1 cellular context compared by ENCODE assay signal in genomic region chr1:230066466-230067404, GRCh38.
TF ChIP-seq lines count a peak whose summit lies in the region.

GALNT2 (plus strand) TSS chr1:230067238; CDS start chr1:230067281, 43 bp downstream.

TF ChIP-seq in HepG2, 621 proteins besides CTCF, POLR2A, EP300 and RAD21 (continued from another document):
- no peak for TF ChIP-seq ZNF142 (CRISPR knock-in tag; IDR thresholded peaks at IDR 0.05)
- TF ChIP-seq ASH2L (IDR thresholded peaks at IDR 0.05; ENCODE audit: insufficient read length, low read depth, low read length): no peak
- TF ChIP-seq ZNF720 (CRISPR knock-in tag; IDR thresholded peaks at IDR 0.05): no peak
- TF ChIP-seq ZNF75D (CRISPR knock-in tag; IDR thresholded peaks at IDR 0.05; ENCODE audit: borderline replicate concordance): no peak
- TF ChIP-seq PAX8 (CRISPR knock-in tag; IDR thresholded peaks at IDR 0.05; ENCODE audit: borderline replicate concordance): no peak
- TF ChIP-seq GTF2F1 (IDR thresholded peaks at IDR 0.05; ENCODE audit: low read length): no peak
- peak; percentile 35; the same call in 1 of the 2 replicates for TF ChIP-seq GABPA (IDR thresholded peaks at IDR 0.05; ENCODE audit: low read depth, low read length)
- peak; percentile 43; the same call in 1 of the 2 replicates for TF ChIP-seq GABPA (CRISPR knock-in tag; IDR thresholded peaks at IDR 0.05; ENCODE audit: low read depth)
- TF ChIP-seq ZNF337 (CRISPR knock-in tag; IDR thresholded peaks at IDR 0.05; ENCODE audit: borderline replicate concordance, low read depth): no peak
- no peak for TF ChIP-seq DZIP1 (CRISPR knock-in tag; IDR thresholded peaks at IDR 0.05)
- peak; percentile 35; the same call in 1 of the 2 replicates for TF ChIP-seq ZC3H13 (CRISPR knock-in tag; IDR thresholded peaks at IDR 0.05)
- no peak for TF ChIP-seq ZNF354B (CRISPR knock-in tag; IDR thresholded peaks at IDR 0.05)
- TF ChIP-seq ZNF558 (CRISPR knock-in tag; IDR thresholded peaks at IDR 0.05; ENCODE audit: borderline replicate concordance): peak; percentile 40; the same call in 1 of the 2 replicates
- TF ChIP-seq ZNF703 (CRISPR knock-in tag; IDR thresholded peaks at IDR 0.05; ENCODE audit: borderline replicate concordance): no peak
- TF ChIP-seq ZNF543 (CRISPR knock-in tag; IDR thresholded peaks at IDR 0.05): no peak
- no peak for TF ChIP-seq ZNF780A (CRISPR knock-in tag; IDR thresholded peaks at IDR 0.05)
- no peak for TF ChIP-seq GTF3A (CRISPR knock-in tag; conservative IDR thresholded peaks at IDR 0.05)
- TF ChIP-seq ZBTB14 (CRISPR knock-in tag; IDR thresholded peaks at IDR 0.05): peak; percentile 73
- TF ChIP-seq MAFG (CRISPR knock-in tag; IDR thresholded peaks at IDR 0.05): no peak
- no peak for TF ChIP-seq ESRRA (CRISPR knock-in tag; IDR thresholded peaks at IDR 0.05; ENCODE audit: low read depth)
- no peak for TF ChIP-seq TRAFD1 (CRISPR knock-in tag; IDR thresholded peaks at IDR 0.05; ENCODE audit: borderline replicate concordance)
- TF ChIP-seq FOXP4 (CRISPR knock-in tag; IDR thresholded peaks at IDR 0.05): peak; percentile 25; the same call in 1 of the 2 replicates
TF ChIP-seq in HepG2: peak in this region for 147.
